In genomic region chr20:25057234-25058050, GRCh38 we compare ENCODE assay signal across 8 cellular contexts. TPM values are rescaled to one million over a fixed set of nuclear protein-coding genes. Genes with fewer than 3 reads are reported as not detected.
DNase-seq lines count a peak whose midpoint lies in the region; ATAC-seq lines count a peak whose summit lies in the region.

No MANE protein-coding gene starts in this region.

- H3K9me3 ChIP-seq in mononuclear cell (ENCODE audit: low read depth, low read length), result no peaks in the 10 kb centered on the region

- H3K9me3 Mint-ChIP-seq in effector memory CD8-positive, alpha-beta T cell, result no peaks in the 10 kb centered on the region

- H3K27me3 ChIP-seq in mononuclear cell (ENCODE audit: insufficient read depth, low read length), result no peaks in the 10 kb centered on the region

- peak overlapping the region; percentile 86 to 89 for H3K4me3 Mint-ChIP-seq in effector memory CD8-positive, alpha-beta T cell

- peak overlapping the region; percentile 69 for H3K4me3 ChIP-seq in mononuclear cell (ENCODE audit: low read length)

- DNase-seq in NCI-H2227 (lab: John Stamatoyannopoulos, UW; ENCODE audit: unreplicated experiment), result peak; percentile 62
- no peak for DNase-seq in NCI-H2227 treated with DMSO at 0.1 percent for 48 hours (lab: John Stamatoyannopoulos, UW)
- DNase-seq in NCI-H510A (lab: John Stamatoyannopoulos, UW), result peak; percentile 68
- peak; percentile 89 for DNase-seq in activated CD8-positive, alpha-beta memory T cell treated with anti-CD3 and anti-CD28 coated beads for 24 hours
- DNase-seq in effector memory CD8-positive, alpha-beta T cell, result peak; percentile 85 to 86 (median 86)
- DNase-seq in stimulated activated CD8-positive, alpha-beta memory T cell treated with anti-CD3 and anti-CD28 coated beads, Interleukin-2, amount 100 ng/mL, for 48 hours (ENCODE audit: low read depth in 2 of 2), result peak; percentile 54 to 66

- peaks cover 30 to 50% of the 10 kb centered on the region in 2 donors for H3K4me1 Mint-ChIP-seq in effector memory CD8-positive, alpha-beta T cell (ENCODE audit: low read depth in 2 of 2)

- peaks cover 55% of the 10 kb centered on the region for H3K4me1 ChIP-seq in mononuclear cell (ENCODE audit: insufficient read depth, low read length)

- peaks cover 0 to 4% of the 10 kb centered on the region in 2 donors for H3K27me3 Mint-ChIP-seq in effector memory CD8-positive, alpha-beta T cell

- peaks cover 41% of the 10 kb centered on the region for H3K36me3 Mint-ChIP-seq in effector memory CD8-positive, alpha-beta T cell (ENCODE audit: insufficient read depth)

- ATAC-seq in HG02884 (IDR thresholded peaks at IDR 0.05; ENCODE audit: unreplicated experiment), result peak; percentile 34
- ATAC-seq in effector memory CD8-positive, alpha-beta T cell (replicated peaks), result peak; percentile 75

- H3K27ac Mint-ChIP-seq in effector memory CD8-positive, alpha-beta T cell, result peak overlapping the region; percentile 94 to 98

RNA-seq across cellular contexts. Expression of gene ACSS1, which starts 0.5 kb away (rescaled TPM):
- total RNA-seq in mononuclear cell, result 8.0 TPM

RNA-seq across cellular contexts. Expression of gene VSX1, which starts 24.5 kb away (rescaled TPM):
- total RNA-seq in mononuclear cell, result not detected
